ENCODE assay signal across 1 cellular context in the genomic region with DNA sequence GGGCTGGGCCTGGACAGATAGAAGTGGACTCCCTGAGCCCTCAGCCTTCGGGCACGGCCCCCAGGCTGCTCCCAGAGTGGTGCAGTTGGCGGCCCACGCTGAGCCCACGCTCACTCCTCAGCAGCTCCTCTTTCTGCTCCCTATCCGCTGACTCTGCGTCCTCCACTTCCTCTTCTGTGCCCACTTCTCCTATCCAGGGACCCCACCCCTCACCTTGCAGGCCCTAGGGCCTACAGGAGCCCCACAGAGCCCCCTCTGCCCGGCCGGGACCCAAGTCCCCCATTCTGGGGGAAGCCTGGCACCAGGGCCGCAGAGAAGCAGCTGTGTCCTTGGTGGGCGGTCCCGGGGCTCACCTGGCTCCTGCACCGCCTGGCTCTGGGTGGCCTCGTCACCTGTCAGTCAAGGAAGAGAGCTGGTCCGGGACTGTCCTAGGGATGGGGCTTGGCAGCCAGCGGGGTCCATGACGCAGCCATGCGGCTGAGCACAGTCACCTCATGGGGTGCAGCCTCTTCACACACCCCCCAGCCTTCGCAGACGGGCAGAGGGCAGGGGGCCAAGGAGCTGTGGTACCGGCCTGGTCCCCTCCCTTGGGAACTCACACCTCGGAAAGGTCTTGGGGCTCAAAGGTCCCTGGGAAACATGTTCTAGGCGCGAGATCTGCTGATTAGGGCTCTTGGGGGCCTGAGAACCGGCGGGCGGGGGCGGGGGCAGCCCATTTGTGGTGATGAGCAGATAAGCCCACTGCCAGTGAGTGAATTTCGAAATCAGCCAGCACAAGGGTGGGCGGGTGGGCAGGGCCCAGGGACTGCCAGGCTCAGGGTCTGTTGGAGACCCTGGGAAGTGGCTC.
TF ChIP-seq lines count a peak whose summit lies in the region.

No MANE protein-coding gene starts in this region.

TF ChIP-seq in K562, 482 proteins besides CTCF, POLR2A, EP300 and RAD21 (continued from another document):
- TF ChIP-seq, protein P1, sequence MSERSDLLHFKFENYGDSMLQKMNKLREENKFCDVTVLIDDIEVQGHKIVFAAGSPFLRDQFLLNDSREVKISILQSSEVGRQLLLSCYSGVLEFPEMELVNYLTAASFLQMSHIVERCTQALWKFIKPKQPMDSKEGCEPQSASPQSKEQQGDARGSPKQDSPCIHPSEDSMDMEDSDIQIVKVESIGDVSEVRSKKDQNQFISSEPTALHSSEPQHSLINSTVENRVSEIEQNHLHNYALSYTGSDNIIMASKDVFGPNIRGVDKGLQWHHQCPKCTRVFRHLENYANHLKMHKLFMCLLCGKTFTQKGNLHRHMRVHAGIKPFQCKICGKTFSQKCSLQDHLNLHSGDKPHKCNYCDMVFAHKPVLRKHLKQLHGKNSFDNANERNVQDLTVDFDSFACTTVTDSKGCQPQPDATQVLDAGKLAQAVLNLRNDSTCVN (CRISPR knock-in tag; IDR thresholded peaks at IDR 0.05), result no peak
- TF ChIP-seq EGR1 (conservative IDR thresholded peaks at IDR 0.05) (0 out of 2 replicates have a peak, but pooled peaks have one; percentile 37), ZNF316 (IDR thresholded peaks at IDR 0.05) (0 out of 2 replicates have a peak, but pooled peaks have one; percentile 5), TGIF2 (CRISPR knock-in tag; IDR thresholded peaks at IDR 0.05) (no peak), TAF9B (IDR thresholded peaks at IDR 0.05; ENCODE audit: partially characterized antibody) (no peak), FOXP4 (CRISPR knock-in tag; IDR thresholded peaks at IDR 0.05; ENCODE audit: borderline replicate concordance) (no peak), HMGN3 (IDR thresholded peaks at IDR 0.05; ENCODE audit: borderline replicate concordance, extremely low read depth, insufficient read length, low read depth, low read length) (peak; percentile 10), ZNF212 (CRISPR knock-in tag; IDR thresholded peaks at IDR 0.05) (no peak), U2AF1 (optimal IDR thresholded peaks at IDR 0.05; ENCODE audit: low read depth, low read length) (no peak)
- TF ChIP-seq, protein P2, sequence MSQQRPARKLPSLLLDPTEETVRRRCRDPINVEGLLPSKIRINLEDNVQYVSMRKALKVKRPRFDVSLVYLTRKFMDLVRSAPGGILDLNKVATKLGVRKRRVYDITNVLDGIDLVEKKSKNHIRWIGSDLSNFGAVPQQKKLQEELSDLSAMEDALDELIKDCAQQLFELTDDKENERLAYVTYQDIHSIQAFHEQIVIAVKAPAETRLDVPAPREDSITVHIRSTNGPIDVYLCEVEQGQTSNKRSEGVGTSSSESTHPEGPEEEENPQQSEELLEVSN (IDR thresholded peaks at IDR 0.05; ENCODE audit: borderline replicate concordance in 1 of 2, extremely low read depth in 1 of 2, insufficient read depth in 1 of 2, insufficient read length in 1 of 2, low read depth in 1 of 2, low read length in 1 of 2, poor library complexity in 1 of 2, severe bottlenecking in 1 of 2), result peak in 1 of 2 experiments; percentile 27
